In genomic region chr1:155973723-155974122, GRCh38 we compare ENCODE assay signal across 14 cellular contexts. TPM values are rescaled to one million over a fixed set of nuclear protein-coding genes. Genes with fewer than 3 reads are reported as not detected.
DNase-seq lines count a peak whose midpoint lies in the region; ATAC-seq, FAIRE-seq and TF ChIP-seq lines count a peak whose summit lies in the region.
"Had no signal": no experiment of that assay in that cellular context is flagged by ENCODE, and none has a peak within 500 bp of the region (broad histone marks: within the 10 kb centered on the region; RNA-seq: fewer than 3 reads in every experiment).

No MANE protein-coding gene starts in this region.

- WGBS in GM12878 (ENCODE audit: insufficient coverage, insufficient replicate concordance, low lambda C conversion rate, missing lambda C conversion rate): 58% methylated on average over 2 of the region's 3 CpGs
- 45 to 55% methylated on average over 3 of the region's 3 CpGs for WGBS in upper lobe of left lung, 2 donors

- peaks cover 4% of the 10 kb centered on the region; the same call in 1 of the 2 replicates for H4K20me1 ChIP-seq in GM12878 (ENCODE audit: control insufficient read depth, insufficient read depth)

- H3K27ac Mint-ChIP-seq in activated naive CD4-positive, alpha-beta T cell treated with anti-CD3 and anti-CD28 coated beads, Interleukin-2, amount 50 U/mL, for 24 hours: peak overlapping the region; percentile 87
- H3K27ac Mint-ChIP-seq in naive B cell: peak overlapping the region in 5 of 6 donors; percentile 63 to 98 (median 75)

- TF ChIP-seq RAD21 in GM12878 (IDR thresholded peaks at IDR 0.05; ENCODE audit: insufficient read depth, low read depth, low read length): no peak

- POLR2A ChIA-PET in GM12878 (lab: Charles Lee): interaction anchor here (0.7 to 14.9 kb wide), 7 partner anchors 9 to 86 kb away, joined by 3 to 273 read pairs (median 4); partner anchors contain the start of gene RXFP4
- POLR2A ChIA-PET in A673 (lab: Charles Lee; ENCODE audit: low non-redundant PET): interaction anchor here (0.7 kb wide), 1 partner anchor 102 kb away, joined by 4 read pairs; no protein-coding TSS in a partner anchor

- TF ChIP-seq CTCF in GM12878 (IDR thresholded peaks at IDR 0.05 in 2 of 3, conservative IDR thresholded peaks at IDR 0.05 in 1 of 3; ENCODE audit: control insufficient read depth in 2 of 3, extremely low read depth in 1 of 3, insufficient read depth in 1 of 3, low read depth in 3 of 3, low read length in 3 of 3) (no peak), upper lobe of left lung (IDR thresholded peaks at IDR 0.05) (no peak), A673 (conservative IDR thresholded peaks at IDR 0.05; ENCODE audit: low read depth, low read length) (no peak)

- H3K27me3 ChIP-seq in GM12878 (replicated peaks in 1 of 2; ENCODE audit: control insufficient read depth in 2 of 2, insufficient read depth in 2 of 2, low read length in 1 of 2) (no peaks in the 10 kb centered on the region), upper lobe of left lung (no peaks in the 10 kb centered on the region), A673 (replicated peaks; ENCODE audit: insufficient read depth, low read depth, low read length, poor library complexity) (no peaks in the 10 kb centered on the region)
- H3K27me3 ChIP-seq: MG63 had no signal

- H3K36me3 ChIP-seq in GM12878 (ENCODE audit: control insufficient read depth in 2 of 2, insufficient read depth in 2 of 2, low read length in 1 of 2) (peaks cover 2 to 10% of the 10 kb centered on the region in 2 experiments; a peak in 3 of 4 replicates), upper lobe of left lung (peaks cover 0 to 14% (median 5%) of the 10 kb centered on the region in 4 donors), A673 (ENCODE audit: insufficient read depth, low read length, poor library complexity, severe bottlenecking) (peaks cover 22% of the 10 kb centered on the region)

- H3K27me3 Mint-ChIP-seq in activated naive CD4-positive, alpha-beta T cell treated with anti-CD3 and anti-CD28 coated beads, Interleukin-2, amount 50 U/mL, for 24 hours: no peaks in the 10 kb centered on the region
- no peaks in the 10 kb centered on the region for H3K27me3 Mint-ChIP-seq in naive B cell

- peaks cover 81% of the 10 kb centered on the region for H3K4me1 Mint-ChIP-seq in activated naive CD4-positive, alpha-beta T cell treated with anti-CD3 and anti-CD28 coated beads, Interleukin-2, amount 50 U/mL, for 24 hours
- peaks cover 81 to 86% (median 84%) of the 10 kb centered on the region in 3 donors for H3K4me1 Mint-ChIP-seq in naive B cell

- DNase-seq in activated naive CD4-positive, alpha-beta T cell (lab: John Stamatoyannopoulos, UW): no peak
- DNase-seq in GM12878 (ENCODE audit: low read depth, low spot score) (no peak), naive B cell (no peak), upper lobe of left lung (no peak), A673 (ENCODE audit: low spot score) (no peak), kidney glomerular epithelial cell (lab: John Stamatoyannopoulos, UW) (no peak)
- DNase-seq in stimulated activated CD4-positive, alpha-beta T cell treated with anti-CD3 and anti-CD28 coated beads, Interleukin-2, amount 100 ng/mL, for 48 hours: no peak
- DNase-seq: AML-193, hippocampal formation, MG63, NCI-H82 had no signal

- in situ Hi-C loops in GM12878 (cut with MboI): no loop called here

- TF ChIP-seq POLR2A in GM12878 (IDR thresholded peaks at IDR 0.05; ENCODE audit: low read depth, low read length) (no peak), upper lobe of left lung (IDR thresholded peaks at IDR 0.05) (no peak)

- FAIRE-seq in GM12878 (lab: Jason Lieb, UNC): no peak
- FAIRE-seq: H54 had no signal

- CTCF ChIA-PET in GM12878 (lab: Yijun Ruan, JAX) (interaction anchor here (1.1 to 14.7 kb wide), 7 partner anchors 7 to 93 kb away, joined by 3 to 227 read pairs (median 9); partner anchors contain the start of gene RXFP4), A673 (lab: Charles Lee) (interaction anchor here (1.0 kb wide), 1 partner anchor 16 kb away, joined by 3 read pairs; no protein-coding TSS in a partner anchor)

- H3K9ac ChIP-seq in GM12878 (ENCODE audit: control insufficient read depth, insufficient read depth, low read length): no peak overlapping the region

- peaks cover 96% of the 10 kb centered on the region for H3K79me2 ChIP-seq in GM12878 (ENCODE audit: control insufficient read depth, insufficient read depth, low read length)

- ATAC-seq in GM12878 (no peak), naive B cell (ENCODE audit: low read depth in 2 of 2) (no peak), upper lobe of left lung (ENCODE audit: low FRiP score in 2 of 2) (no peak)

- intact Hi-C loops in GM12878 (cut with micrococcal nuclease; ENCODE audit: unreplicated experiment) (no loop called here), A673 (cut with micrococcal nuclease; ENCODE audit: unreplicated experiment) (no loop called here)

- RAD21 ChIA-PET in GM12878 (lab: Charles Lee; ENCODE audit: unreplicated experiment): interaction anchor here (1.0 to 14.4 kb wide), 5 partner anchors 14 to 39 kb away, joined by 3 to 214 read pairs (median 7); partner anchors contain the start of genes KHDC4 and RXFP4

- TF ChIP-seq EP300 in GM12878 (IDR thresholded peaks at IDR 0.05; ENCODE audit: borderline replicate concordance in 1 of 2, control insufficient read depth in 1 of 2, low read depth in 2 of 2, low read length in 2 of 2) (no peak), upper lobe of left lung (IDR thresholded peaks at IDR 0.05) (no peak)

- H3K4me1 ChIP-seq in GM12878 (ENCODE audit: control insufficient read depth, insufficient read depth, low read length): peaks cover 40% of the 10 kb centered on the region
- peaks cover 72 to 86% (median 83%) of the 10 kb centered on the region in 4 donors for H3K4me1 ChIP-seq in upper lobe of left lung
- peaks cover 61% of the 10 kb centered on the region for H3K4me1 ChIP-seq in A673 (ENCODE audit: insufficient read depth, low read length, poor library complexity, severe bottlenecking)

- H2AFZ ChIP-seq in GM12878 (ENCODE audit: control insufficient read depth, low read depth, low read length): no peak overlapping the region

- peak overlapping the region; percentile 93 for H3K4me3 Mint-ChIP-seq in activated naive CD4-positive, alpha-beta T cell treated with anti-CD3 and anti-CD28 coated beads, Interleukin-2, amount 50 U/mL, for 24 hours
- H3K4me3 Mint-ChIP-seq in naive B cell: peak overlapping the region; percentile 68 to 99 (median 96)

- peaks cover 20% of the 10 kb centered on the region for H3K36me3 Mint-ChIP-seq in activated naive CD4-positive, alpha-beta T cell treated with anti-CD3 and anti-CD28 coated beads, Interleukin-2, amount 50 U/mL, for 24 hours
- H3K36me3 Mint-ChIP-seq in naive B cell: peaks cover 14 to 47% of the 10 kb centered on the region in 2 donors

- peak overlapping the region; percentile 26; the same call in 1 of the 2 replicates for H3K4me2 ChIP-seq in GM12878 (ENCODE audit: control insufficient read depth, insufficient read depth)

- SMC1A ChIA-PET in GM12878 (lab: Charles Lee; ENCODE audit: uncharacterized antibody, unreplicated experiment): interaction anchor here (0.6 to 16.7 kb wide), 7 partner anchors 10 to 91 kb away, joined by 3 to 229 read pairs (median 15); partner anchors contain the start of gene RXFP4

- H3K9me3 Mint-ChIP-seq in activated naive CD4-positive, alpha-beta T cell treated with anti-CD3 and anti-CD28 coated beads, Interleukin-2, amount 50 U/mL, for 24 hours: no peaks in the 10 kb centered on the region
- H3K9me3 Mint-ChIP-seq in naive B cell: no peaks in the 10 kb centered on the region

- BruUV-seq in GM12878 (replicated peaks; lab: Mats Ljungman, UMichigan) (no TSS peak), A673 (replicated peaks; lab: Mats Ljungman, UMichigan) (no TSS peak)

- H3K27ac ChIP-seq in GM12878 (ENCODE audit: control insufficient read depth, insufficient read depth): no peak overlapping the region
- peak overlapping the region; percentile 85 to 100 (median 98) for H3K27ac ChIP-seq in upper lobe of left lung
- H3K27ac ChIP-seq in A673 (ENCODE audit: low read depth, low read length, poor library complexity, severe bottlenecking): no peak overlapping the region

- H3K9me3 ChIP-seq in GM12878 (replicated peaks; ENCODE audit: control insufficient read depth, insufficient read depth, low read length): no peaks in the 10 kb centered on the region
- H3K9me3 ChIP-seq in upper lobe of left lung: no peaks in the 10 kb centered on the region
- H3K9me3 ChIP-seq in A673 (ENCODE audit: low read depth, low read length, poor library complexity, severe bottlenecking): no peaks in the 10 kb centered on the region
- H3K9me3 ChIP-seq: MG63 had no signal

- H3K4me3 ChIP-seq in GM12878: peak overlapping the region; percentile 100; the same call in 1 of the 2 replicates
- peak overlapping the region in 1 of 4 donors; percentile 66 for H3K4me3 ChIP-seq in upper lobe of left lung
- no peak overlapping the region for H3K4me3 ChIP-seq in A673 (ENCODE audit: low read depth, low read length, poor library complexity, severe bottlenecking)
- H3K4me3 ChIP-seq: MG63 had no signal

RNA-seq across cellular contexts. Expression of gene ARHGEF2, which starts 4.6 kb away (rescaled TPM):
- total RNA-seq in GM12878 (2013; cell fraction: nucleolus; rRNA removed): 184 and 208 TPM in 2 replicates
- total RNA-seq in GM12878 (2014; rRNA removed) (71.2 and 84.4 TPM in 2 replicates), GM12878 (2014; rRNA removed; fragmentation: Illumina TruSeq; extraction: Trizol) (40.4 and 44.9 TPM in 2 replicates), GM12878 (2021) (113 and 116 TPM in 2 replicates), upper lobe of left lung (100 to 1,000 TPM; 198 to 969 (median 229) TPM), A673 (2021) (148 and 161 TPM in 2 replicates)
- polyA plus RNA-seq in GM12878 (2011; ENCODE audit: low read depth): 23.2 TPM
- polyA plus RNA-seq in GM12878 (2011; rRNA removed) (48.7 and 88.1 TPM in 2 replicates), GM12878 (2014; fragmentation: Illumina TruSeq; extraction: Trizol) (64.4 and 80.8 TPM in 2 replicates), GM12878 (2014; fragmentation: Nextera tagmentation; extraction: Ambion mirVana) (10 to 100 TPM in 1 of 2 experiments, 1 to 10 TPM in 1; 8.1 to 10.6 TPM), GM12878 (2014; rRNA removed) (87.0 and 89.9 TPM in 2 replicates), GM12878 (2016; fragmentation: Nextera tagmentation; extraction: Ambion mirVana) (10 to 100 TPM; 57.1 to 58.9 TPM), naive B cell (ENCODE audit: low read depth in 6 of 6) (10 to 100 TPM in 5 of 6 donors, 1 to 10 TPM in 1; 6.9 to 48.4 (median 27.7) TPM)
- 48.3 and 60.5 TPM in 2 replicates for polyA plus RNA-seq in GM12878 (2011; cell fraction: cytosol; rRNA removed)
- 206 and 248 TPM in 2 replicates for polyA plus RNA-seq in GM12878 (2011; cell fraction: nucleus; rRNA removed)
- polyA plus RNA-seq in GM12878 (2012): 53.2 and 56.8 TPM in 2 replicates
- 109 and 114 TPM in 2 replicates for polyA minus RNA-seq in GM12878 (2011; rRNA and poly(A)+ RNA removed)
- polyA minus RNA-seq in GM12878 (2011; cell fraction: cytosol; rRNA and poly(A)+ RNA removed): 29.7 and 31.8 TPM in 2 replicates
- polyA minus RNA-seq in GM12878 (2011; cell fraction: nucleus; rRNA and poly(A)+ RNA removed): 67.3 and 125 TPM in 2 replicates

RNA-seq across cellular contexts. Expression of gene RXFP4, which starts 32.3 kb away (rescaled TPM):
- total RNA-seq in GM12878 (2013; cell fraction: nucleolus; rRNA removed): 0.56 TPM in 1 of 2 replicates, not detected in the other
- 0.40 TPM in 1 of 2 replicates, not detected in the other for total RNA-seq in GM12878 (2014; rRNA removed)
- not detected in 2 replicates for total RNA-seq in GM12878 (2014; rRNA removed; fragmentation: Illumina TruSeq; extraction: Trizol)
- total RNA-seq in GM12878 (2021): not detected in 2 replicates
- polyA plus RNA-seq in GM12878 (2011; ENCODE audit: low read depth): not detected
- not detected in 2 replicates for polyA plus RNA-seq in GM12878 (2011; rRNA removed)
- 0.04 and 0.05 TPM in 2 replicates for polyA plus RNA-seq in GM12878 (2011; cell fraction: cytosol; rRNA removed)
- 0.10 and 0.12 TPM in 2 replicates for polyA plus RNA-seq in GM12878 (2011; cell fraction: nucleus; rRNA removed)
- polyA plus RNA-seq in GM12878 (2012): 0.11 and 0.12 TPM in 2 replicates
- polyA plus RNA-seq in GM12878 (2014; fragmentation: Illumina TruSeq; extraction: Trizol): not detected in 2 replicates
- not detected for polyA plus RNA-seq in GM12878 (2014; fragmentation: Nextera tagmentation; extraction: Ambion mirVana)
- polyA plus RNA-seq in GM12878 (2014; rRNA removed): 0.10 and 0.16 TPM in 2 replicates
- under 1 TPM in 1 of 2 experiments, not detected in 1; 0.39 TPM for polyA plus RNA-seq in GM12878 (2016; fragmentation: Nextera tagmentation; extraction: Ambion mirVana)
- 0.62 TPM in 1 of 2 replicates, not detected in the other for polyA minus RNA-seq in GM12878 (2011; rRNA and poly(A)+ RNA removed)
- polyA minus RNA-seq in GM12878 (2011; cell fraction: cytosol; rRNA and poly(A)+ RNA removed): not detected in 2 replicates
- 0.67 and 1.1 TPM in 2 replicates for polyA minus RNA-seq in GM12878 (2011; cell fraction: nucleus; rRNA and poly(A)+ RNA removed)
- polyA plus RNA-seq in naive B cell (ENCODE audit: low read depth in 6 of 6): 1 to 10 TPM in 1 of 6 donors, under 1 TPM in 2, not detected in 3; 0.21 to 1.2 (median 0.36) TPM
- total RNA-seq in upper lobe of left lung: not detected
- not detected in 2 replicates for total RNA-seq in A673 (2021)
- total RNA-seq: T-helper 1 cell treated with Interleukin-12 subunit alpha and Interleukin-12 subunit beta and Interleukin-4 antibody, amounts not matched to agents 30 ng/mL and 1 ng/mL, for 36 hours had no signal

RNA-seq across cellular contexts. Expression of gene KHDC4, which starts 39.5 kb away (rescaled TPM):
- total RNA-seq in GM12878 (2013; cell fraction: nucleolus; rRNA removed): 216 and 221 TPM in 2 replicates
- total RNA-seq in GM12878 (2014; rRNA removed) (40.8 and 42.1 TPM in 2 replicates), GM12878 (2014; rRNA removed; fragmentation: Illumina TruSeq; extraction: Trizol) (42.8 and 44.4 TPM in 2 replicates), GM12878 (2021) (40.5 and 41.1 TPM in 2 replicates), upper lobe of left lung (100 to 1,000 TPM in 1 of 6 donors, 10 to 100 TPM in 5; 30.4 to 105 (median 37.6) TPM), A673 (2021) (92.7 and 93.3 TPM in 2 replicates)
- polyA plus RNA-seq in GM12878 (2011; ENCODE audit: low read depth): 33.9 TPM
- polyA plus RNA-seq in GM12878 (2011; rRNA removed) (109 and 120 TPM in 2 replicates), GM12878 (2014; fragmentation: Illumina TruSeq; extraction: Trizol) (47.8 and 62.4 TPM in 2 replicates), GM12878 (2014; fragmentation: Nextera tagmentation; extraction: Ambion mirVana) (10 to 100 TPM; 11.7 to 15.1 TPM), GM12878 (2014; rRNA removed) (58.2 and 70.5 TPM in 2 replicates), GM12878 (2016; fragmentation: Nextera tagmentation; extraction: Ambion mirVana) (10 to 100 TPM; 39.5 to 46.9 TPM), naive B cell (ENCODE audit: low read depth in 6 of 6) (10 to 100 TPM in 1 of 6 donors, 1 to 10 TPM in 5; 5.5 to 10.7 (median 7.2) TPM)
- polyA plus RNA-seq in GM12878 (2011; cell fraction: cytosol; rRNA removed): 83.7 and 84.8 TPM in 2 replicates
- polyA plus RNA-seq in GM12878 (2011; cell fraction: nucleus; rRNA removed): 141 and 162 TPM in 2 replicates
- 33.4 and 38.1 TPM in 2 replicates for polyA plus RNA-seq in GM12878 (2012)
- polyA minus RNA-seq in GM12878 (2011; rRNA and poly(A)+ RNA removed): 90.9 and 110 TPM in 2 replicates
- 37.3 and 41.2 TPM in 2 replicates for polyA minus RNA-seq in GM12878 (2011; cell fraction: cytosol; rRNA and poly(A)+ RNA removed)
- polyA minus RNA-seq in GM12878 (2011; cell fraction: nucleus; rRNA and poly(A)+ RNA removed): 77.4 and 88.9 TPM in 2 replicates

RNA-seq across cellular contexts. Expression of gene SSR2, which starts 47.0 kb away (rescaled TPM):
- total RNA-seq in GM12878 (2013; cell fraction: nucleolus; rRNA removed): 117 and 134 TPM in 2 replicates
- total RNA-seq in GM12878 (2014; rRNA removed): 304 and 309 TPM in 2 replicates
- 253 and 257 TPM in 2 replicates for total RNA-seq in GM12878 (2014; rRNA removed; fragmentation: Illumina TruSeq; extraction: Trizol)
- total RNA-seq in GM12878 (2021): 207 and 208 TPM in 2 replicates
- 419 TPM for polyA plus RNA-seq in GM12878 (2011; ENCODE audit: low read depth)
- 434 and 553 TPM in 2 replicates for polyA plus RNA-seq in GM12878 (2011; rRNA removed)
- 648 and 1,046 TPM in 2 replicates for polyA plus RNA-seq in GM12878 (2011; cell fraction: cytosol; rRNA removed)
- polyA plus RNA-seq in GM12878 (2011; cell fraction: nucleus; rRNA removed): 186 and 215 TPM in 2 replicates
- polyA plus RNA-seq in GM12878 (2012): 316 TPM in 2 replicates
- polyA plus RNA-seq in GM12878 (2014; fragmentation: Illumina TruSeq; extraction: Trizol): 443 and 504 TPM in 2 replicates
- polyA plus RNA-seq in GM12878 (2014; fragmentation: Nextera tagmentation; extraction: Ambion mirVana): 100 to 1,000 TPM; 395 to 407 TPM
- 300 and 320 TPM in 2 replicates for polyA plus RNA-seq in GM12878 (2014; rRNA removed)
- 100 to 1,000 TPM; 226 to 238 TPM for polyA plus RNA-seq in GM12878 (2016; fragmentation: Nextera tagmentation; extraction: Ambion mirVana)
- polyA minus RNA-seq in GM12878 (2011; rRNA and poly(A)+ RNA removed): 366 and 382 TPM in 2 replicates
- polyA minus RNA-seq in GM12878 (2011; cell fraction: cytosol; rRNA and poly(A)+ RNA removed): 76.2 and 86.9 TPM in 2 replicates
- polyA minus RNA-seq in GM12878 (2011; cell fraction: nucleus; rRNA and poly(A)+ RNA removed): 32.3 and 40.9 TPM in 2 replicates
- 100 to 1,000 TPM; 243 to 278 (median 256) TPM for polyA plus RNA-seq in naive B cell (ENCODE audit: low read depth in 6 of 6)
- total RNA-seq in upper lobe of left lung: 100 to 1,000 TPM in 5 of 6 donors, 10 to 100 TPM in 1; 66.0 to 395 (median 228) TPM
- 220 and 233 TPM in 2 replicates for total RNA-seq in A673 (2021)

Comparison
In these comparisons a context has a peak if more than half of its experiments do, and no peak if none do; other contexts are left out.
1. H3K27ac ChIP-seq: peak in upper lobe of left lung (4 of 4); none in GM12878 (single experiment) and A673 (single experiment).